In the genomic region with DNA sequence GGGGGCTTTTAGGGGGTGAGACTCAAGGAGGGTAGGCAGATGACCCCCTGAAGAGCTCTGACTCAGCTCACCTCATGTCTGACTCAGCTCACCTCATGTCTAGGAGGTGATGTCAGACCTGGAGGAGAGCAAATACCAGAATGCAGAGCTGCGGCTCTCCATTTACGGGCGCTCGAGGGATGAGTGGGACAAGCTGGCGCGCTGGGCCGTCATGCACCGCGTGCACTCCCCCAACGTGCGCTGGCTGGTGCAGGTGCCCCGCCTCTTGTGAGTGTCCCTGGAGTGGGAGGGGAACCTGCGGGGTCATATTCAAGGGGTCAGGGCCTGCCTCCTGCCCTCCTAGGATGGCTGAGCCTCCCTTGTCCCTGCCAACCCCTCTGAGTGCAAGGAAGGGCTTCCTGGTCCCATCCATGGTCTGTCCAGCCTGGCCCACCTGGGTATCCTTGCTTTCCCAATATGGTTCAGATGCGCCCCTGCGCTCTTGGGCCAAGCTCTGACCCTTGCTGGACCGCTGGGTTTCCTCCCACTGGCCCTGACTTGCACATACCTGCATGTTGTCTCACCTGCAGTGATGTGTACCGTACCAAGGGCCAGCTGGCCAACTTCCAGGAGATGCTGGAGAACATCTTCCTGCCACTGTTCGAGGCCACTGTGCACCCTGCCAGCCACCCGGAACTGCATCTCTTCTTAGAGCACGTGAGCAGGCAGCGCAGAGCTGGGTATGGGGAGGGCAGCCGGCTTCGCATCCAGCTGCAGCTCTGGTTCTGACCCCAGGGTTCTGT, we compare ENCODE assay signal across 2 cellular contexts.
TF ChIP-seq lines count a peak whose summit lies in the region.

No MANE protein-coding gene starts in this region.

TF ChIP-seq in SK-N-SH, 30 proteins besides CTCF, POLR2A, EP300 and RAD21:
- TF ChIP-seq FOSL2 (IDR thresholded peaks at IDR 0.05; ENCODE audit: borderline replicate concordance, low read depth) (peak; percentile 59), JUND (IDR thresholded peaks at IDR 0.05) (no peak)
- TF ChIP-seq, protein P1, sequence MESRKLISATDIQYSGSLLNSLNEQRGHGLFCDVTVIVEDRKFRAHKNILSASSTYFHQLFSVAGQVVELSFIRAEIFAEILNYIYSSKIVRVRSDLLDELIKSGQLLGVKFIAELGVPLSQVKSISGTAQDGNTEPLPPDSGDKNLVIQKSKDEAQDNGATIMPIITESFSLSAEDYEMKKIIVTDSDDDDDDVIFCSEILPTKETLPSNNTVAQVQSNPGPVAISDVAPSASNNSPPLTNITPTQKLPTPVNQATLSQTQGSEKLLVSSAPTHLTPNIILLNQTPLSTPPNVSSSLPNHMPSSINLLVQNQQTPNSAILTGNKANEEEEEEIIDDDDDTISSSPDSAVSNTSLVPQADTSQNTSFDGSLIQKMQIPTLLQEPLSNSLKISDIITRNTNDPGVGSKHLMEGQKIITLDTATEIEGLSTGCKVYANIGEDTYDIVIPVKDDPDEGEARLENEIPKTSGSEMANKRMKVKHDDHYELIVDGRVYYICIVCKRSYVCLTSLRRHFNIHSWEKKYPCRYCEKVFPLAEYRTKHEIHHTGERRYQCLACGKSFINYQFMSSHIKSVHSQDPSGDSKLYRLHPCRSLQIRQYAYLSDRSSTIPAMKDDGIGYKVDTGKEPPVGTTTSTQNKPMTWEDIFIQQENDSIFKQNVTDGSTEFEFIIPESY (IDR thresholded peaks at IDR 0.05; ENCODE audit: borderline replicate concordance, low read depth): peak; percentile 46; the same call in 1 of the 2 replicates
TF ChIP-seq in SK-N-SH: peak in this region for 2.

TF ChIP-seq in SK-N-SH treated with all-trans-retinoic acid at 6 μM for 48 hours, 23 proteins besides CTCF, POLR2A, EP300 and RAD21:
- no peak for TF ChIP-seq ZFP3 (CRISPR knock-in tag; IDR thresholded peaks at IDR 0.05)
- no peak for TF ChIP-seq RARB (CRISPR knock-in tag; IDR thresholded peaks at IDR 0.05)
- TF ChIP-seq ZNF70 (CRISPR knock-in tag; IDR thresholded peaks at IDR 0.05): no peak
- no peak for TF ChIP-seq SNAI2 (CRISPR knock-in tag; IDR thresholded peaks at IDR 0.05)
- no peak for TF ChIP-seq ESRRG (CRISPR knock-in tag; IDR thresholded peaks at IDR 0.05)
- no peak for TF ChIP-seq ISL1 (CRISPR knock-in tag; IDR thresholded peaks at IDR 0.05)
- TF ChIP-seq, protein P2, sequence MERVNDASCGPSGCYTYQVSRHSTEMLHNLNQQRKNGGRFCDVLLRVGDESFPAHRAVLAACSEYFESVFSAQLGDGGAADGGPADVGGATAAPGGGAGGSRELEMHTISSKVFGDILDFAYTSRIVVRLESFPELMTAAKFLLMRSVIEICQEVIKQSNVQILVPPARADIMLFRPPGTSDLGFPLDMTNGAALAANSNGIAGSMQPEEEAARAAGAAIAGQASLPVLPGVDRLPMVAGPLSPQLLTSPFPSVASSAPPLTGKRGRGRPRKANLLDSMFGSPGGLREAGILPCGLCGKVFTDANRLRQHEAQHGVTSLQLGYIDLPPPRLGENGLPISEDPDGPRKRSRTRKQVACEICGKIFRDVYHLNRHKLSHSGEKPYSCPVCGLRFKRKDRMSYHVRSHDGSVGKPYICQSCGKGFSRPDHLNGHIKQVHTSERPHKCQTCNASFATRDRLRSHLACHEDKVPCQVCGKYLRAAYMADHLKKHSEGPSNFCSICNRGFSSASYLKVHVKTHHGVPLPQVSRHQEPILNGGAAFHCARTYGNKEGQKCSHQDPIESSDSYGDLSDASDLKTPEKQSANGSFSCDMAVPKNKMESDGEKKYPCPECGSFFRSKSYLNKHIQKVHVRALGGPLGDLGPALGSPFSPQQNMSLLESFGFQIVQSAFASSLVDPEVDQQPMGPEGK (CRISPR knock-in tag; IDR thresholded peaks at IDR 0.05; ENCODE audit: borderline replicate concordance): no peak
- TF ChIP-seq BACH2 (CRISPR knock-in tag; IDR thresholded peaks at IDR 0.05; ENCODE audit: borderline replicate concordance): no peak
- no peak for TF ChIP-seq ZFP30 (CRISPR knock-in tag; IDR thresholded peaks at IDR 0.05)
- TF ChIP-seq TOX (CRISPR knock-in tag; IDR thresholded peaks at IDR 0.05; ENCODE audit: borderline replicate concordance): no peak
- TF ChIP-seq ZNF8 (CRISPR knock-in tag; IDR thresholded peaks at IDR 0.05): no peak
